Comparison of ENCODE assay signal across 27 cellular contexts in the genomic region with DNA sequence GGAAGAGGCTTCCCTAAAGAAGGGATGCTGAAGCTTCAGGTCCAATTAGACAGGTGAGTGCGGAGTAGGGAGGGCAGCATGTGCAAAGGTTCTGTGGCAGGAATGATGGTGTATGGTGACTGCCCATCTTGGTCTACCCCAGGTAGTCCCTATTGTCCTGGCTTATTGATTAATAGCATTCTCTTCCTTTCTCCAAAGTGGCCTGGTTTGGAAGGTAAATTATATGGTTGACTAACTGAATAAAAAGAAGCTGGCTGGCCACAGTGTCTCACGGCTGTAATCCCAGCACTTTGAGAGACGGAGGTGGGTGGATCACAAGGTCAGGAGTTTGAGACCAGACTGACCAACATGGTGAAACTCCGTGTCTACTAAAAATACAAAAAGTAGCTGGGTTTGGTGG.
A peak's percentile ranks its signal among the peaks of the same experiment; 100 is the strongest.
DNase-seq lines count a peak whose midpoint lies in the region; FAIRE-seq and TF ChIP-seq lines count a peak whose summit lies in the region.
"Had no signal": no experiment of that assay in that cellular context is flagged by ENCODE, and none has a peak within 500 bp of the region (broad histone marks: within the 10 kb centered on the region; RNA-seq: fewer than 3 reads in every experiment).

No MANE protein-coding gene starts in this region.

- H3K4me3 Mint-ChIP-seq in chondrocyte (ENCODE audit: unreplicated experiment) (no peak overlapping the region), type B pancreatic cell (peak overlapping the region; percentile 15)
- H3K4me3 Mint-ChIP-seq: activated naive CD4-positive, alpha-beta T cell treated with anti-CD3 and anti-CD28 coated beads for 36 hours; activated T-cell treated with anti-CD3 and anti-CD28 coated beads, Interleukin-2, amount 50 U/mL, for 72 hours; naive B cell; T-helper 1 cell treated with Interleukin-12 subunit alpha and Interleukin-12 subunit beta and Interleukin-4 antibody, amounts not matched to agents 30 μg/mL and 1 μg/mL, for 36 hours had no signal

- no peaks in the 10 kb centered on the region for H3K9me3 ChIP-seq in mesodermal cell (ENCODE audit: control insufficient read depth, low read length)
- H3K9me3 ChIP-seq: esophagus squamous epithelium, right lobe of liver, vagina had no signal

- FAIRE-seq in RCC 7860 (lab: Jason Lieb, UNC) (peak; percentile 54), frontal cortex (lab: Jason Lieb, UNC) (no peak)

- H3K9me3 Mint-ChIP-seq in chondrocyte (ENCODE audit: low read depth), result peaks cover 6% of the 10 kb centered on the region
- no peaks in the 10 kb centered on the region for H3K9me3 Mint-ChIP-seq in type B pancreatic cell
- H3K9me3 Mint-ChIP-seq: activated naive CD4-positive, alpha-beta T cell treated with anti-CD3 and anti-CD28 coated beads for 36 hours; activated T-cell treated with anti-CD3 and anti-CD28 coated beads, Interleukin-2, amount 50 U/mL, for 72 hours; CD8-positive, alpha-beta memory T cell; naive B cell; T-helper 1 cell treated with Interleukin-12 subunit alpha and Interleukin-12 subunit beta and Interleukin-4 antibody, amounts not matched to agents 30 μg/mL and 1 μg/mL, for 36 hours had no signal

- peaks cover 74% of the 10 kb centered on the region for H3K4me1 Mint-ChIP-seq in chondrocyte (ENCODE audit: low read depth)
- H3K4me1 Mint-ChIP-seq in type B pancreatic cell (ENCODE audit: unreplicated experiment), result peaks cover 24% of the 10 kb centered on the region
- H3K4me1 Mint-ChIP-seq: CD8-positive, alpha-beta memory T cell; naive B cell had no signal

- H3K36me3 ChIP-seq in mesodermal cell (ENCODE audit: control insufficient read depth, insufficient read depth, low read length), result no peaks in the 10 kb centered on the region
- H3K36me3 ChIP-seq: esophagus squamous epithelium, right lobe of liver, vagina had no signal

- peak overlapping the region; percentile 77 for H3K27ac ChIP-seq in mesodermal cell (ENCODE audit: low read depth, low read length, severe bottlenecking)
- H3K27ac ChIP-seq: esophagus squamous epithelium, parathyroid adenoma, right lobe of liver, vagina had no signal

- H3K27me3 Mint-ChIP-seq in chondrocyte (ENCODE audit: low read depth), result no peaks in the 10 kb centered on the region
- H3K27me3 Mint-ChIP-seq in type B pancreatic cell, result peaks cover 19% of the 10 kb centered on the region

- TF ChIP-seq CTCF in chondrocyte (IDR thresholded peaks at IDR 0.05), result no peak
- no peak for TF ChIP-seq CTCF in type B pancreatic cell (conservative IDR thresholded peaks at IDR 0.05)

- WGBS in mesodermal cell (ENCODE audit: insufficient coverage in 2 of 2), 2 experiments, result 78 to 90% methylated on average over 3 to 4 of the region's 4 CpGs

- peak; percentile 49 for DNase-seq in RCC 7860 (ENCODE audit: low spot score)
- no peak for DNase-seq in chondrocyte (ENCODE audit: low spot score)
- DNase-seq in type B pancreatic cell (ENCODE audit: extremely low spot score, unreplicated experiment), result no peak
- no peak for DNase-seq in DMS79 (lab: John Stamatoyannopoulos, UW)
- DNase-seq in SIG-M5 (lab: John Stamatoyannopoulos, UW), result no peak
- no peak for DNase-seq in frontal cortex (ENCODE audit: low spot score in 2 of 2)
- DNase-seq: activated CD4-positive, alpha-beta T cell treated with anti-CD3 and anti-CD28 coated beads for 4 hours; activated naive CD4-positive, alpha-beta T cell treated with anti-CD3 and anti-CD28 coated beads for 36 hours; activated T-cell treated with anti-CD3 and anti-CD28 coated beads, Interleukin-2, amount 50 U/mL, for 72 hours; AML-193; amygdala; CD8-positive, alpha-beta memory T cell; cerebellar nuclear complex; effector CD8-positive, alpha-beta T cell; esophagus squamous epithelium; Kasumi-1; naive B cell; NCI-H1048; NCI-H187 treated with DMSO at 0.1 percent for 48 hours; NCI-H2227 treated with DMSO at 0.1 percent for 48 hours; NCI-H82; right lobe of liver; SHP77 treated with DMSO at 0.1 percent for 48 hours had no signal

- H3K36me3 Mint-ChIP-seq in chondrocyte (ENCODE audit: low read depth) (peaks cover 2% of the 10 kb centered on the region), type B pancreatic cell (no peaks in the 10 kb centered on the region)

- H3K4me1 ChIP-seq in mesodermal cell (ENCODE audit: control insufficient read depth, insufficient read depth, low read length, poor library complexity, severe bottlenecking), result peaks cover 28% of the 10 kb centered on the region
- H3K4me1 ChIP-seq: parathyroid adenoma, right lobe of liver had no signal

- H3K27ac Mint-ChIP-seq in chondrocyte (ENCODE audit: unreplicated experiment), result peak overlapping the region; percentile 91
- H3K27ac Mint-ChIP-seq in type B pancreatic cell, result peak overlapping the region; percentile 35
- H3K27ac Mint-ChIP-seq: activated naive CD4-positive, alpha-beta T cell treated with anti-CD3 and anti-CD28 coated beads for 36 hours; activated T-cell treated with anti-CD3 and anti-CD28 coated beads, Interleukin-2, amount 50 U/mL, for 72 hours; CD8-positive, alpha-beta memory T cell; naive B cell; T-helper 1 cell treated with Interleukin-12 subunit alpha and Interleukin-12 subunit beta and Interleukin-4 antibody, amounts not matched to agents 30 μg/mL and 1 μg/mL, for 36 hours had no signal

- H3K4me3 ChIP-seq in mesodermal cell (ENCODE audit: extremely low read depth, insufficient read depth, low read length, poor library complexity, severe bottlenecking), result no peak overlapping the region
- H3K4me3 ChIP-seq: esophagus squamous epithelium, right lobe of liver, vagina had no signal
